In genomic region chr17:36004604-36005003, GRCh38 we compare ENCODE assay signal across 36 cellular contexts. TPM values are rescaled to one million over a fixed set of nuclear protein-coding genes. Genes with fewer than 3 reads are reported as not detected.
DNase-seq lines count a peak whose midpoint lies in the region; ATAC-seq and TF ChIP-seq lines count a peak whose summit lies in the region.
"Had no signal": no experiment of that assay in that cellular context is flagged by ENCODE, and none has a peak within 500 bp of the region (broad histone marks: within the 10 kb centered on the region; RNA-seq: fewer than 3 reads in every experiment).

No MANE protein-coding gene starts in this region.

- no peak for TF ChIP-seq POLR2A in right lobe of liver (IDR thresholded peaks at IDR 0.05)

- H3K9me3 ChIP-seq in colonic mucosa (no peaks in the 10 kb centered on the region), right lobe of liver (no peaks in the 10 kb centered on the region)
- H3K9me3 ChIP-seq: Peyer's patch had no signal

- no peaks in the 10 kb centered on the region for H3K4me1 Mint-ChIP-seq in activated T-cell treated with anti-CD3 and anti-CD28 coated beads, Interleukin-2, amount 50 U/mL, for 72 hours (ENCODE audit: low read depth)
- peaks cover 8% of the 10 kb centered on the region for H3K4me1 Mint-ChIP-seq in activated T-cell treated with anti-CD3 and anti-CD28 coated beads, Interleukin-2, amount 50 U/mL, for 24 hours (ENCODE audit: low read depth)
- peaks cover 7% of the 10 kb centered on the region for H3K4me1 Mint-ChIP-seq in activated CD4-positive, alpha-beta T cell treated with anti-CD3 and anti-CD28 coated beads, Interleukin-2, amount 10 ng/mL, durations not matched to agents 7 days and 5 days

- H3K27me3 ChIP-seq in colonic mucosa: no peaks in the 10 kb centered on the region
- no peaks in the 10 kb centered on the region for H3K27me3 ChIP-seq in right lobe of liver
- H3K27me3 ChIP-seq: Peyer's patch, stomach, tibial artery had no signal

- intact Hi-C loops in colonic mucosa (cut with DNase I) (no loop called here), right lobe of liver (cut with DNase I) (no loop called here)

- peak overlapping the region in 1 of 2 donors; percentile 26 for H3K9ac ChIP-seq in colonic mucosa (ENCODE audit: low read depth in 2 of 2, low read length in 2 of 2)

- H3K36me3 Mint-ChIP-seq in activated T-cell treated with anti-CD3 and anti-CD28 coated beads, Interleukin-2, amount 50 U/mL, for 72 hours (ENCODE audit: insufficient read depth in 2 of 2): no peaks in the 10 kb centered on the region
- H3K36me3 Mint-ChIP-seq in activated T-cell treated with anti-CD3 and anti-CD28 coated beads, Interleukin-2, amount 50 U/mL, for 24 hours (ENCODE audit: low read depth): no peaks in the 10 kb centered on the region
- H3K36me3 Mint-ChIP-seq in activated CD4-positive, alpha-beta T cell treated with anti-CD3 and anti-CD28 coated beads, Interleukin-2, amount 10 ng/mL, durations not matched to agents 7 days and 5 days (ENCODE audit: low read depth): no peaks in the 10 kb centered on the region
- H3K36me3 Mint-ChIP-seq: activated naive CD4-positive, alpha-beta T cell treated with anti-CD3 and anti-CD28 coated beads, Interleukin-2, amount 50 U/mL, for 72 hours; IgD-negative memory B cell had no signal

- TF ChIP-seq CTCF in colonic mucosa (IDR thresholded peaks at IDR 0.05) (no peak), right lobe of liver (IDR thresholded peaks at IDR 0.05) (peak in 1 of 4 donors; percentile 24)

- peaks cover 7% of the 10 kb centered on the region for H3K27me3 Mint-ChIP-seq in activated T-cell treated with anti-CD3 and anti-CD28 coated beads, Interleukin-2, amount 50 U/mL, for 72 hours (ENCODE audit: low read depth)
- no peaks in the 10 kb centered on the region for H3K27me3 Mint-ChIP-seq in activated T-cell treated with anti-CD3 and anti-CD28 coated beads, Interleukin-2, amount 50 U/mL, for 24 hours
- peaks cover 2% of the 10 kb centered on the region for H3K27me3 Mint-ChIP-seq in activated CD4-positive, alpha-beta T cell treated with anti-CD3 and anti-CD28 coated beads, Interleukin-2, amount 10 ng/mL, durations not matched to agents 7 days and 5 days

- POLR2A ChIA-PET in activated CD4-positive, alpha-beta T cell treated with anti-CD3 and anti-CD28 coated beads, Interleukin-2, amount 10 ng/mL, durations not matched to agents 7 days and 5 days (lab: Charles Lee): no interaction called here

- H3K4me1 ChIP-seq in colonic mucosa (no peaks in the 10 kb centered on the region), right lobe of liver (peaks cover 0 to 54% (median 17%) of the 10 kb centered on the region in 4 donors)
- H3K4me1 ChIP-seq: esophagus muscularis mucosa, tibial artery had no signal

- H3K4me3 ChIP-seq in colonic mucosa (no peak overlapping the region), right lobe of liver (no peak overlapping the region)
- H3K4me3 ChIP-seq: esophagus muscularis mucosa, left ventricle myocardium inferior, Peyer's patch, skin epidermis, stomach, tibial artery had no signal

- H3K9me3 Mint-ChIP-seq in activated T-cell treated with anti-CD3 and anti-CD28 coated beads, Interleukin-2, amount 50 U/mL, for 72 hours: no peaks in the 10 kb centered on the region
- peaks cover 5% of the 10 kb centered on the region for H3K9me3 Mint-ChIP-seq in activated T-cell treated with anti-CD3 and anti-CD28 coated beads, Interleukin-2, amount 50 U/mL, for 24 hours
- no peaks in the 10 kb centered on the region for H3K9me3 Mint-ChIP-seq in activated CD4-positive, alpha-beta T cell treated with anti-CD3 and anti-CD28 coated beads, Interleukin-2, amount 10 ng/mL, durations not matched to agents 7 days and 5 days
- H3K9me3 Mint-ChIP-seq: IgD-negative memory B cell had no signal

- 17% methylated on average over 4 of the region's 4 CpGs for WGBS in right lobe of liver (ENCODE audit: insufficient coverage, low coverage, low lambda C conversion rate, missing lambda C conversion rate)

- H3K27ac Mint-ChIP-seq in activated T-cell treated with anti-CD3 and anti-CD28 coated beads, Interleukin-2, amount 50 U/mL, for 72 hours: peak overlapping the region; percentile 3
- no peak overlapping the region for H3K27ac Mint-ChIP-seq in activated T-cell treated with anti-CD3 and anti-CD28 coated beads, Interleukin-2, amount 50 U/mL, for 24 hours
- H3K27ac Mint-ChIP-seq in activated CD4-positive, alpha-beta T cell treated with anti-CD3 and anti-CD28 coated beads, Interleukin-2, amount 10 ng/mL, durations not matched to agents 7 days and 5 days: no peak overlapping the region
- H3K27ac Mint-ChIP-seq: activated naive CD4-positive, alpha-beta T cell treated with anti-CD3 and anti-CD28 coated beads, Interleukin-2, amount 50 U/mL, for 72 hours; endodermal cell; IgD-negative memory B cell had no signal

- H3K4me3 Mint-ChIP-seq in activated T-cell treated with anti-CD3 and anti-CD28 coated beads, Interleukin-2, amount 50 U/mL, for 72 hours: no peak overlapping the region
- no peak overlapping the region for H3K4me3 Mint-ChIP-seq in activated T-cell treated with anti-CD3 and anti-CD28 coated beads, Interleukin-2, amount 50 U/mL, for 24 hours
- no peak overlapping the region for H3K4me3 Mint-ChIP-seq in activated CD4-positive, alpha-beta T cell treated with anti-CD3 and anti-CD28 coated beads, Interleukin-2, amount 10 ng/mL, durations not matched to agents 7 days and 5 days
- H3K4me3 Mint-ChIP-seq: endodermal cell, IgD-negative memory B cell had no signal

- no peak for DNase-seq in activated T-cell treated with anti-CD3 and anti-CD28 coated beads, Interleukin-2, amount 50 U/mL, for 72 hours
- DNase-seq in activated T-cell treated with anti-CD3 and anti-CD28 coated beads, Interleukin-2, amount 50 U/mL, for 24 hours: no peak
- DNase-seq in colonic mucosa: peak; percentile 36
- no peak for DNase-seq in right lobe of liver
- no peak for DNase-seq in C1 segment of cervical spinal cord (lab: John Stamatoyannopoulos, UW)
- no peak for DNase-seq in activated CD4-positive, alpha-beta T cell treated with anti-CD3 and anti-CD28 coated beads, Interleukin-2, amount 10 ng/mL, durations not matched to agents 7 days and 5 days
- no peak for DNase-seq in occipital lobe (lab: John Stamatoyannopoulos, UW)
- DNase-seq in NCI-H2171 treated with DMSO at 0.1 percent for 48 hours (lab: John Stamatoyannopoulos, UW): no peak
- DNase-seq: activated CD4-positive, alpha-beta T cell treated with anti-CD3 and anti-CD28 coated beads, Interleukin-2, amount 50 U/mL, for 4 hours; activated CD8-positive, alpha-beta memory T cell treated with anti-CD3 and anti-CD28 coated beads, Interleukin-2, amount 50 U/mL, for 4 hours; anterior cingulate cortex; DMS53; endodermal cell; GDM1; H7; hypothalamus; left ventricle myocardium inferior; naive thymus-derived CD8-positive, alpha-beta T cell; NCI-H2029 treated with DMSO at 0.1 percent for 48 hours; SIG-M5; stimulated activated CD8-positive, alpha-beta memory T cell treated with anti-CD3 and anti-CD28 coated beads, Interleukin-4, amount 100 ng/mL, for 48 hours; stomach; tibial artery; WERI-Rb-1 had no signal

- CTCF ChIA-PET in activated CD4-positive, alpha-beta T cell treated with anti-CD3 and anti-CD28 coated beads, Interleukin-2, amount 10 ng/mL, durations not matched to agents 7 days and 5 days (lab: Charles Lee): interaction anchor here (1.1 to 1.4 kb wide), 2 partner anchors 23 to 29 kb away, joined by 3 to 4 read pairs; no protein-coding TSS in a partner anchor

- H3K27ac ChIP-seq in colonic mucosa (peak overlapping the region; percentile 45), right lobe of liver (peak overlapping the region; percentile 2 to 53 (median 19))
- H3K27ac ChIP-seq: esophagus muscularis mucosa, left ventricle myocardium inferior, Peyer's patch, skin epidermis, stomach, tibial artery, WERI-Rb-1 had no signal

- no peaks in the 10 kb centered on the region for H3K36me3 ChIP-seq in colonic mucosa
- no peaks in the 10 kb centered on the region for H3K36me3 ChIP-seq in right lobe of liver
- H3K36me3 ChIP-seq: esophagus muscularis mucosa, left ventricle myocardium inferior, Peyer's patch, stomach, tibial artery, WERI-Rb-1 had no signal

- no peak for ATAC-seq in activated T-cell treated with anti-CD3 and anti-CD28 coated beads, Interleukin-2, amount 50 U/mL, for 72 hours (replicated peaks in 1 of 2)
- peak in 1 of 4 donors; percentile 8 for ATAC-seq in right lobe of liver
- ATAC-seq: activated naive CD4-positive, alpha-beta T cell treated with anti-CD3 and anti-CD28 coated beads, Interleukin-2, amount 50 U/mL, for 72 hours; naive thymus-derived CD8-positive, alpha-beta T cell had no signal

RNA-seq across cellular contexts. Expression of gene CCL15, which starts 3.3 kb away (rescaled TPM):
- total RNA-seq in activated T-cell treated with anti-CD3 and anti-CD28 coated beads, Interleukin-2, amount 50 U/mL, for 72 hours: not detected
- total RNA-seq in colonic mucosa (10 to 100 TPM; 37.2 to 54.4 TPM), right lobe of liver (10 to 100 TPM; 11.0 to 19.2 (median 16.2) TPM), occipital lobe (not detected)
- total RNA-seq in activated CD4-positive, alpha-beta T cell treated with anti-CD3 and anti-CD28 coated beads, Interleukin-2, amount 10 ng/mL, durations not matched to agents 7 days and 5 days: not detected
- total RNA-seq: A673; activated naive CD4-positive, alpha-beta T cell treated with anti-CD3 and anti-CD28 coated beads, Interleukin-2, amount 50 U/mL, for 72 hours; bronchial epithelial cell; endodermal cell; esophagus muscularis mucosa; frontal cortex; H7; left ventricle myocardium inferior; M059J; mesenteric fat pad; naive thymus-derived CD8-positive, alpha-beta T cell; osteoblast; renal cortical epithelial cell had no signal

RNA-seq across cellular contexts. Expression of gene CCL23, which starts 13.2 kb away (rescaled TPM):
- not detected for total RNA-seq in activated T-cell treated with anti-CD3 and anti-CD28 coated beads, Interleukin-2, amount 50 U/mL, for 72 hours
- under 1 TPM in 1 of 2 donors, not detected in 1; 0.59 TPM for total RNA-seq in colonic mucosa
- total RNA-seq in right lobe of liver: 10 to 100 TPM in 1 of 6 experiments, 1 to 10 TPM in 5; 1.1 to 12.7 (median 2.1) TPM
- total RNA-seq in activated CD4-positive, alpha-beta T cell treated with anti-CD3 and anti-CD28 coated beads, Interleukin-2, amount 10 ng/mL, durations not matched to agents 7 days and 5 days: not detected
- not detected for total RNA-seq in occipital lobe
- total RNA-seq: A673; activated naive CD4-positive, alpha-beta T cell treated with anti-CD3 and anti-CD28 coated beads, Interleukin-2, amount 50 U/mL, for 72 hours; bronchial epithelial cell; endodermal cell; frontal cortex; H7; left ventricle myocardium inferior; M059J; naive thymus-derived CD8-positive, alpha-beta T cell; osteoblast; renal cortical epithelial cell had no signal

RNA-seq across cellular contexts. Expression of gene CCL14, which starts 18.1 kb away (rescaled TPM):
- not detected for total RNA-seq in activated T-cell treated with anti-CD3 and anti-CD28 coated beads, Interleukin-2, amount 50 U/mL, for 72 hours
- 1 to 10 TPM; 1.3 to 2.4 TPM for total RNA-seq in colonic mucosa
- total RNA-seq in right lobe of liver: 100 to 1,000 TPM in 1 of 6 experiments, 10 to 100 TPM in 4, 1 to 10 TPM in 1; 8.9 to 130 (median 30.7) TPM
- total RNA-seq in activated CD4-positive, alpha-beta T cell treated with anti-CD3 and anti-CD28 coated beads, Interleukin-2, amount 10 ng/mL, durations not matched to agents 7 days and 5 days: not detected
- total RNA-seq in occipital lobe: not detected
- total RNA-seq: A673; activated naive CD4-positive, alpha-beta T cell treated with anti-CD3 and anti-CD28 coated beads, Interleukin-2, amount 50 U/mL, for 72 hours; bronchial epithelial cell; endodermal cell; frontal cortex; H7; M059J; naive thymus-derived CD8-positive, alpha-beta T cell; osteoblast; renal cortical epithelial cell had no signal

RNA-seq across cellular contexts. Expression of gene CCL16, which starts 23.3 kb away (rescaled TPM):
- total RNA-seq in activated T-cell treated with anti-CD3 and anti-CD28 coated beads, Interleukin-2, amount 50 U/mL, for 72 hours: not detected
- total RNA-seq in colonic mucosa: not detected
- total RNA-seq in right lobe of liver: 10 to 100 TPM; 26.5 to 52.6 (median 36.5) TPM
- not detected for total RNA-seq in activated CD4-positive, alpha-beta T cell treated with anti-CD3 and anti-CD28 coated beads, Interleukin-2, amount 10 ng/mL, durations not matched to agents 7 days and 5 days
- not detected for total RNA-seq in occipital lobe
- total RNA-seq: A673; activated naive CD4-positive, alpha-beta T cell treated with anti-CD3 and anti-CD28 coated beads, Interleukin-2, amount 50 U/mL, for 72 hours; bronchial epithelial cell; endodermal cell; frontal cortex; H7; left ventricle myocardium inferior; M059J; mesenteric fat pad; naive thymus-derived CD8-positive, alpha-beta T cell; osteoblast; renal cortical epithelial cell had no signal

RNA-seq across cellular contexts. Expression of gene CCL18, which starts 59.5 kb away (rescaled TPM):
- total RNA-seq in activated T-cell treated with anti-CD3 and anti-CD28 coated beads, Interleukin-2, amount 50 U/mL, for 72 hours: 1 to 10 TPM in 1 of 2 donors, under 1 TPM in 1; 0.48 to 1.5 TPM
- total RNA-seq in colonic mucosa (1 to 10 TPM in 1 of 2 donors, under 1 TPM in 1; 0.54 to 3.5 TPM), right lobe of liver (1 to 10 TPM in 2 of 6 experiments, under 1 TPM in 3, not detected in 1; 0.29 to 2.0 (median 0.64) TPM), occipital lobe (not detected)
- not detected for total RNA-seq in activated CD4-positive, alpha-beta T cell treated with anti-CD3 and anti-CD28 coated beads, Interleukin-2, amount 10 ng/mL, durations not matched to agents 7 days and 5 days
- total RNA-seq: A673; endodermal cell; frontal cortex; H7; M059J; naive thymus-derived CD8-positive, alpha-beta T cell; renal cortical epithelial cell had no signal

Comparison
In these comparisons a context has a peak if more than half of its experiments do, and no peak if none do; other contexts are left out.
1. RNA of gene CCL15, which starts 3.3 kb away (total RNA-seq): 37.2 to 54.4 TPM in colonic mucosa and 11.0 to 19.2 TPM in right lobe of liver; not detected in activated T-cell treated with anti-CD3 and anti-CD28 coated beads, Interleukin-2, amount 50 U/mL, for 72 hours, not detected in activated CD4-positive, alpha-beta T cell treated with anti-CD3 and anti-CD28 coated beads, Interleukin-2, amount 10 ng/mL, durations not matched to agents 7 days and 5 days and not detected in occipital lobe (single experiment); every median in the first group is over 10 times any median in the second.